In the genomic region with DNA sequence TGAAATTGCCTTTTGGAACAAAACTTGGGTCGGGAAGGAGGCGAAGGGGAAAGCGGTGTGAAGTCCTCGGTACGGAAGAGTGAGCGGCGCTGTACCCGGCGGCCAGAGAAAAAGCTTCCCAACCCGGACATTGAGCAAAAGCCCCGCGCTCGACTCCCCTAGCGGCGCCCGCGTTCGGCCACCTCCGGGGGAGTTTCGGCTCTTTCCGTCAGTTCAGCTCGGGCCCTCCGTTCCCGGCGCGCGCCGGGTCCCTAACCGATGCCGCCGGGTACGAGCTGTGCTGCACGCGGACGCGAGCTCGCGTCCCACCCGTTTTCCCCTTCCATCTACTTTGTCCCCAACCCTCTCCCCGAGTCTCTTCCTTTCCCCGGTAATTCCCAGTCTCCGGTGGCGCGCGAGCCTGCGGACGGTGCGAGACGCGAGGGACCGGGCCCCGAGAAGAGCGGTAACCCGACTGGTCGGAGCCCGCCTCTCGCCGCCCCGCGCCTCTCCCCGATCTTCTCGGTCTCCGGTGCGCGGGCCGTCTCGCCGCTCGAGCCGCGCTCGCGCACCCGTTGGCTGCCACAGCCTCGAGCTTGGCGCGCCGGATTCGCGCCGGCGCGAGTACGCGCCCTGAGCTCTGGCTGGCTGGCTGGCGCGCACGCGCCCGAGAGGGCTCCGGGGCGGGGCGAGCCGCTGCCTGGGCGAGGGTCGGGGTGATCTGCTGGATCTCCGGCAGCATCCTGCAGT, we compare ENCODE assay signal across 1 cellular context.
TF ChIP-seq lines count a peak whose summit lies in the region.

No MANE protein-coding gene starts in this region.

TF ChIP-seq in HCT116, 20 proteins besides CTCF, POLR2A, EP300 and RAD21 (continued from another document):
- TF ChIP-seq, protein P1, sequence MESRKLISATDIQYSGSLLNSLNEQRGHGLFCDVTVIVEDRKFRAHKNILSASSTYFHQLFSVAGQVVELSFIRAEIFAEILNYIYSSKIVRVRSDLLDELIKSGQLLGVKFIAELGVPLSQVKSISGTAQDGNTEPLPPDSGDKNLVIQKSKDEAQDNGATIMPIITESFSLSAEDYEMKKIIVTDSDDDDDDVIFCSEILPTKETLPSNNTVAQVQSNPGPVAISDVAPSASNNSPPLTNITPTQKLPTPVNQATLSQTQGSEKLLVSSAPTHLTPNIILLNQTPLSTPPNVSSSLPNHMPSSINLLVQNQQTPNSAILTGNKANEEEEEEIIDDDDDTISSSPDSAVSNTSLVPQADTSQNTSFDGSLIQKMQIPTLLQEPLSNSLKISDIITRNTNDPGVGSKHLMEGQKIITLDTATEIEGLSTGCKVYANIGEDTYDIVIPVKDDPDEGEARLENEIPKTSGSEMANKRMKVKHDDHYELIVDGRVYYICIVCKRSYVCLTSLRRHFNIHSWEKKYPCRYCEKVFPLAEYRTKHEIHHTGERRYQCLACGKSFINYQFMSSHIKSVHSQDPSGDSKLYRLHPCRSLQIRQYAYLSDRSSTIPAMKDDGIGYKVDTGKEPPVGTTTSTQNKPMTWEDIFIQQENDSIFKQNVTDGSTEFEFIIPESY (IDR thresholded peaks at IDR 0.05; ENCODE audit: extremely low read depth, insufficient replicate concordance, low read length), result peak; percentile 48
- TF ChIP-seq CEBPB (IDR thresholded peaks at IDR 0.05; ENCODE audit: low read depth) (no peak), EGR1 (IDR thresholded peaks at IDR 0.05; ENCODE audit: low read depth) (no peak), ZFX (IDR thresholded peaks at IDR 0.05) (peak; percentile 68), ZNF274 (IDR thresholded peaks at IDR 0.05; ENCODE audit: low read depth, low read length) (no peak), EZH2phosphoT487 (IDR thresholded peaks at IDR 0.05; ENCODE audit: borderline replicate concordance) (no peak), TCF7L2 (IDR thresholded peaks at IDR 0.05; ENCODE audit: borderline replicate concordance, extremely low read depth, insufficient read depth, insufficient read length) (no peak), POLR2AphosphoS5 (IDR thresholded peaks at IDR 0.05; ENCODE audit: low read depth, low read length) (peak; percentile 68), EZH2 (IDR thresholded peaks at IDR 0.05) (no peak)
- TF ChIP-seq, protein P2, sequence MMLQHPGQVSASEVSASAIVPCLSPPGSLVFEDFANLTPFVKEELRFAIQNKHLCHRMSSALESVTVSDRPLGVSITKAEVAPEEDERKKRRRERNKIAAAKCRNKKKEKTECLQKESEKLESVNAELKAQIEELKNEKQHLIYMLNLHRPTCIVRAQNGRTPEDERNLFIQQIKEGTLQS (IDR thresholded peaks at IDR 0.05), result no peak
- TF ChIP-seq, protein P3, sequence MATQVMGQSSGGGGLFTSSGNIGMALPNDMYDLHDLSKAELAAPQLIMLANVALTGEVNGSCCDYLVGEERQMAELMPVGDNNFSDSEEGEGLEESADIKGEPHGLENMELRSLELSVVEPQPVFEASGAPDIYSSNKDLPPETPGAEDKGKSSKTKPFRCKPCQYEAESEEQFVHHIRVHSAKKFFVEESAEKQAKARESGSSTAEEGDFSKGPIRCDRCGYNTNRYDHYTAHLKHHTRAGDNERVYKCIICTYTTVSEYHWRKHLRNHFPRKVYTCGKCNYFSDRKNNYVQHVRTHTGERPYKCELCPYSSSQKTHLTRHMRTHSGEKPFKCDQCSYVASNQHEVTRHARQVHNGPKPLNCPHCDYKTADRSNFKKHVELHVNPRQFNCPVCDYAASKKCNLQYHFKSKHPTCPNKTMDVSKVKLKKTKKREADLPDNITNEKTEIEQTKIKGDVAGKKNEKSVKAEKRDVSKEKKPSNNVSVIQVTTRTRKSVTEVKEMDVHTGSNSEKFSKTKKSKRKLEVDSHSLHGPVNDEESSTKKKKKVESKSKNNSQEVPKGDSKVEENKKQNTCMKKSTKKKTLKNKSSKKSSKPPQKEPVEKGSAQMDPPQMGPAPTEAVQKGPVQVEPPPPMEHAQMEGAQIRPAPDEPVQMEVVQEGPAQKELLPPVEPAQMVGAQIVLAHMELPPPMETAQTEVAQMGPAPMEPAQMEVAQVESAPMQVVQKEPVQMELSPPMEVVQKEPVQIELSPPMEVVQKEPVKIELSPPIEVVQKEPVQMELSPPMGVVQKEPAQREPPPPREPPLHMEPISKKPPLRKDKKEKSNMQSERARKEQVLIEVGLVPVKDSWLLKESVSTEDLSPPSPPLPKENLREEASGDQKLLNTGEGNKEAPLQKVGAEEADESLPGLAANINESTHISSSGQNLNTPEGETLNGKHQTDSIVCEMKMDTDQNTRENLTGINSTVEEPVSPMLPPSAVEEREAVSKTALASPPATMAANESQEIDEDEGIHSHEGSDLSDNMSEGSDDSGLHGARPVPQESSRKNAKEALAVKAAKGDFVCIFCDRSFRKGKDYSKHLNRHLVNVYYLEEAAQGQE (IDR thresholded peaks at IDR 0.05; ENCODE audit: low read depth), result no peak
